In genomic region chr9:131641618-131642495, GRCh38 we compare ENCODE assay signal across 10 cellular contexts.
A peak's percentile ranks its signal among the peaks of the same experiment; 100 is the strongest.
DNase-seq lines count a peak whose midpoint lies in the region; ATAC-seq and TF ChIP-seq lines count a peak whose summit lies in the region.
"Had no signal": no experiment of that assay in that cellular context is flagged by ENCODE, and none has a peak within 500 bp of the region (broad histone marks: within the 10 kb centered on the region; RNA-seq: fewer than 3 reads in every experiment).

No MANE protein-coding gene starts in this region.

- TF ChIP-seq CTCF in AG09309 (IDR thresholded peaks at IDR 0.05; ENCODE audit: control insufficient read depth, insufficient read depth, low read depth, low read length, missing control alignments) (peak; percentile 45), Loucy (conservative IDR thresholded peaks at IDR 0.05; ENCODE audit: low read length) (0 out of 2 replicates have a peak, but pooled peaks have one; percentile 9)

- H3K27ac ChIP-seq in cingulate gyrus (ENCODE audit: low read depth, low read length) (peak overlapping the region; percentile 82), muscle layer of colon (ENCODE audit: low read depth, low read length) (peak overlapping the region; percentile 48), GM23248 (no peak overlapping the region)

- H2AFZ ChIP-seq in Loucy (ENCODE audit: low read length) (no peak overlapping the region), GM23248 (no peak overlapping the region)

- no peaks in the 10 kb centered on the region for H4K20me1 ChIP-seq in Loucy (ENCODE audit: insufficient read depth, low read length, poor library complexity, severe bottlenecking)
- no peaks in the 10 kb centered on the region for H4K20me1 ChIP-seq in GM23248 (ENCODE audit: insufficient read depth)

- H3K4me2 ChIP-seq in Loucy (ENCODE audit: low read depth, low read length, poor library complexity, severe bottlenecking) (no peak overlapping the region), GM23248 (ENCODE audit: unreplicated experiment) (no peak overlapping the region)

- H3K4me1 ChIP-seq in Loucy (ENCODE audit: insufficient read depth, low read length, poor library complexity, severe bottlenecking) (no peaks in the 10 kb centered on the region), muscle layer of colon (ENCODE audit: insufficient read depth, low read length) (peaks cover 34% of the 10 kb centered on the region), GM23248 (ENCODE audit: insufficient read depth) (peaks cover 12% of the 10 kb centered on the region)

- DNase-seq in AG09309 (ENCODE audit: low read depth) (peak; percentile 56), GM23248 (no peak), inferior parietal cortex (ENCODE audit: extremely low spot score) (no peak)
- DNase-seq: DMS53, PC-3 had no signal

- H3K9me2 ChIP-seq in Loucy (replicated peaks; ENCODE audit: low read depth, low read length) (no peaks in the 10 kb centered on the region), GM23248 (ENCODE audit: insufficient read depth) (no peaks in the 10 kb centered on the region)

- H3K79me2 ChIP-seq in Loucy (ENCODE audit: insufficient read depth, low read length) (no peaks in the 10 kb centered on the region), GM23248 (ENCODE audit: insufficient read depth) (peaks cover 13% of the 10 kb centered on the region; the same call in 1 of the 2 replicates)

- H3K9me3 ChIP-seq in Loucy (ENCODE audit: insufficient read depth, low read depth, low read length) (no peaks in the 10 kb centered on the region), muscle layer of colon (ENCODE audit: low read length) (no peaks in the 10 kb centered on the region), GM23248 (ENCODE audit: low read depth) (no peaks in the 10 kb centered on the region)

- WGBS in GM23248 (ENCODE audit: low coverage in 1 of 2, low lambda C conversion rate in 2 of 2, missing lambda C conversion rate in 2 of 2), 2 experiments = 93 to 96% methylated on average over 18 of the region's 18 CpGs

- H3K4me3 ChIP-seq in AG09309 (ENCODE audit: control insufficient read depth, low read depth, low read length) (no peak overlapping the region), Loucy (ENCODE audit: low read length, poor library complexity, severe bottlenecking) (no peak overlapping the region), muscle layer of colon (ENCODE audit: low read depth in 1 of 2, low read length in 2 of 2) (no peak overlapping the region), GM23248 (no peak overlapping the region)

- no peak overlapping the region for H3K9ac ChIP-seq in Loucy (ENCODE audit: low read depth, low read length, poor library complexity, severe bottlenecking)
- no peak overlapping the region for H3K9ac ChIP-seq in muscle layer of colon (ENCODE audit: low read length)
- H3K9ac ChIP-seq in GM23248 = no peak overlapping the region

- H3K27me3 ChIP-seq in Loucy (ENCODE audit: insufficient read depth, low read length, poor library complexity, severe bottlenecking) = no peaks in the 10 kb centered on the region
- no peaks in the 10 kb centered on the region for H3K27me3 ChIP-seq in muscle layer of colon (ENCODE audit: control insufficient read depth in 1 of 2, insufficient read depth in 2 of 2, low read length in 2 of 2)
- H3K27me3 ChIP-seq in GM23248 (replicated peaks; ENCODE audit: insufficient read depth) = no peaks in the 10 kb centered on the region

- ATAC-seq in GM21786 (IDR thresholded peaks at IDR 0.05; ENCODE audit: unreplicated experiment) = no peak
- no peak for ATAC-seq in GM18873 (IDR thresholded peaks at IDR 0.05; ENCODE audit: low FRiP score, unreplicated experiment)
- ATAC-seq: PC-3 had no signal

- in situ Hi-C loops in GM23248 (cut with MboI) = no loop called here

- H3K36me3 ChIP-seq in Loucy (ENCODE audit: insufficient read depth, low read length) (peaks cover 84% of the 10 kb centered on the region; the same call in 1 of the 2 replicates), muscle layer of colon (ENCODE audit: insufficient read depth, low read length) (peaks cover 17% of the 10 kb centered on the region), GM23248 (ENCODE audit: low read depth) (0 out of 2 replicates have a peak, but pooled peaks cover 3% of the 10 kb centered on the region)

- H3F3A ChIP-seq in Loucy (ENCODE audit: low read depth) (no peaks in the 10 kb centered on the region), GM23248 (ENCODE audit: insufficient read depth) (0 out of 2 replicates have a peak, but pooled peaks cover 4% of the 10 kb centered on the region)
